ENCODE assay signal across 21 cellular contexts in genomic region chr2:71939588-71940535, GRCh38.
DNase-seq lines count a peak whose midpoint lies in the region; ATAC-seq, FAIRE-seq and TF ChIP-seq lines count a peak whose summit lies in the region.
"Had no signal": no experiment of that assay in that cellular context is flagged by ENCODE, and none has a peak within 500 bp of the region (broad histone marks: within the 10 kb centered on the region; RNA-seq: fewer than 3 reads in every experiment).

No MANE protein-coding gene starts in this region.

- no peak for ATAC-seq in GM21390 (IDR thresholded peaks at IDR 0.05; ENCODE audit: unreplicated experiment)
- ATAC-seq: activated T-helper 17 cell treated with anti-CD3 and anti-CD28 coated beads, Interleukin-2, amount 50 U/mL, for 72 hours; esophagus mucosa; natural killer cell had no signal

- H3K36me3 ChIP-seq in colonic mucosa (no peaks in the 10 kb centered on the region), tibial artery (no peaks in the 10 kb centered on the region)
- H3K36me3 ChIP-seq: adrenal gland, uterus had no signal

- DNase-seq in GM13976 (ENCODE audit: low spot score): peak; percentile 23
- DNase-seq in colonic mucosa: peak; percentile 18
- DNase-seq in lower leg skin (ENCODE audit: low spot score in 2 of 2): peak; percentile 22 to 84
- DNase-seq in tibial artery: peak; percentile 76 to 91
- DNase-seq in stimulated activated CD4-positive, alpha-beta T cell treated with anti-CD3 and anti-CD28 coated beads, Interleukin-15, amount 100 ng/mL, for 24 hours: no peak
- DNase-seq in D721Med (ENCODE audit: insufficient read length, low spot score): no peak
- DNase-seq: activated CD4-positive, alpha-beta T cell treated with anti-CD3 and anti-CD28 coated beads, Interleukin-2, amount 50 U/mL, for 4 hours; DND-41; IMR-90; natural killer cell; NCI-H1105 treated with DMSO at 0.1 percent for 48 hours; NCI-H226; stimulated activated CD4-positive, alpha-beta T cell treated with anti-CD3 and anti-CD28 coated beads, Interleukin-2, amount 100 ng/mL, for 48 hours; T-helper 9 cell; uterus had no signal

- H3K4me1 ChIP-seq in colonic mucosa (no peaks in the 10 kb centered on the region), tibial artery (peaks cover 0 to 54% (median 48%) of the 10 kb centered on the region in 4 donors)
- H3K4me1 ChIP-seq: adrenal gland had no signal

- in situ Hi-C loops in GM13976 (cut with MboI; ENCODE audit: low sequenced_read_pairs, unreplicated experiment): loop anchor here (25.0 kb wide), 1 partner anchor 797 kb away; no protein-coding TSS in a partner anchor

- H3K9ac ChIP-seq in colonic mucosa (ENCODE audit: low read depth in 2 of 2, low read length in 2 of 2): no peak overlapping the region

- no peak for TF ChIP-seq POLR2A in lower leg skin (IDR thresholded peaks at IDR 0.05)

- H3K9me3 ChIP-seq in colonic mucosa (no peaks in the 10 kb centered on the region), tibial artery (no peaks in the 10 kb centered on the region)
- H3K9me3 ChIP-seq: adrenal gland, uterus had no signal

- H3K4me3 ChIP-seq in colonic mucosa: no peak overlapping the region
- no peak overlapping the region for H3K4me3 ChIP-seq in lower leg skin (ENCODE audit: low read depth, poor library complexity, severe bottlenecking)
- H3K4me3 ChIP-seq in tibial artery: no peak overlapping the region
- H3K4me3 ChIP-seq: adrenal gland, hepatocyte, uterus had no signal

- TF ChIP-seq CTCF in GM13976 (IDR thresholded peaks at IDR 0.05; ENCODE audit: borderline replicate concordance, control extremely low read depth, extremely low read depth, insufficient read depth, missing control alignments): no peak
- TF ChIP-seq CTCF in colonic mucosa (IDR thresholded peaks at IDR 0.05): no peak
- TF ChIP-seq CTCF in lower leg skin (IDR thresholded peaks at IDR 0.05): no peak
- no peak for TF ChIP-seq CTCF in tibial artery (IDR thresholded peaks at IDR 0.05)
- no peak for TF ChIP-seq CTCF in D721Med (IDR thresholded peaks at IDR 0.05; ENCODE audit: insufficient read depth, missing control alignments)

- H3K27me3 ChIP-seq in colonic mucosa (no peaks in the 10 kb centered on the region), tibial artery (no peaks in the 10 kb centered on the region)
- H3K27me3 ChIP-seq: adrenal gland, hepatocyte, uterus had no signal

- intact Hi-C loops in colonic mucosa (cut with DNase I): no loop called here
- intact Hi-C loops in lower leg skin (cut with DNase I; ENCODE audit: low total_unique reads): no loop called here
- intact Hi-C loops in tibial artery (cut with DNase I; ENCODE audit: low total_unique reads): no loop called here

- WGBS in lower leg skin, 2 donors: 67 to 74% methylated on average over 13 of the region's 13 CpGs

- no peak for FAIRE-seq in D721Med (lab: Jason Lieb, UNC)
- FAIRE-seq: H54 had no signal

- H3K27ac ChIP-seq in colonic mucosa (no peak overlapping the region), tibial artery (peak overlapping the region; percentile 73 to 77)
- H3K27ac ChIP-seq: adrenal gland, hepatocyte, uterus had no signal

Comparison
In these comparisons a context has a peak if more than half of its experiments do, and no peak if none do; other contexts are left out.
1. DNase-seq: peak in GM13976 (single experiment), colonic mucosa (single experiment), lower leg skin (2 of 2) and tibial artery (2 of 2); none in stimulated activated CD4-positive, alpha-beta T cell treated with anti-CD3 and anti-CD28 coated beads, Interleukin-15, amount 100 ng/mL, for 24 hours (single experiment) and D721Med (single experiment).